ENCODE assay signal across 1 cellular context in genomic region chr2:174931724-174932123, GRCh38.
TF ChIP-seq lines count a peak whose summit lies in the region.

No MANE protein-coding gene starts in this region.

TF ChIP-seq in IMR-90, 13 proteins besides CTCF, POLR2A, EP300 and RAD21 (continued from another document):
- no peak for TF ChIP-seq USF2 (IDR thresholded peaks at IDR 0.05; ENCODE audit: low read depth, low read length)
